ENCODE assay signal across 1 cellular context in the genomic region with DNA sequence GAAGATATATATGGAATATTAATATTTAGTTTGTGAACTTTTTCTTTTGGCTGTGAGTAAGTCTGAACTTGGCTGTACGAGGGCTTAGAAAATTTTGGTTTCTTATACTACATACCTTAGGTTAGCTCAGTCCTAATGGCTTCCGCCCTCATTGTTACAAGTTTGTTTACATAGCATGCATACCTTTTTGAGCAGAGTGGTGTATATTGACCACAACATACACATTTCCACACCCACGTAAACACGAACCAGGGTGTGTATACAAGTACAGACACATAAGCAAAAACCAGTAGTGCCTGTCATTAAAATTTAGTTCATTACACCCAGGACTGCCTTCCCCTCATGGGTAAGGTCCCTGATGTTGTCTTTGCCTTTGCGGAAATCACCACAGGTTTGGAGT.
TF ChIP-seq lines count a peak whose summit lies in the region.

No MANE protein-coding gene starts in this region.

TF ChIP-seq in WTC11, 78 proteins besides CTCF, POLR2A, EP300 and RAD21 (continued from another document):
- TF ChIP-seq, protein P1, sequence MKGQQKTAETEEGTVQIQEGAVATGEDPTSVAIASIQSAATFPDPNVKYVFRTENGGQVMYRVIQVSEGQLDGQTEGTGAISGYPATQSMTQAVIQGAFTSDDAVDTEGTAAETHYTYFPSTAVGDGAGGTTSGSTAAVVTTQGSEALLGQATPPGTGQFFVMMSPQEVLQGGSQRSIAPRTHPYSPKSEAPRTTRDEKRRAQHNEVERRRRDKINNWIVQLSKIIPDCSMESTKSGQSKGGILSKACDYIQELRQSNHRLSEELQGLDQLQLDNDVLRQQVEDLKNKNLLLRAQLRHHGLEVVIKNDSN (CRISPR knock-in tag; IDR thresholded peaks at IDR 0.05) = no peak
- TF ChIP-seq, protein P2, sequence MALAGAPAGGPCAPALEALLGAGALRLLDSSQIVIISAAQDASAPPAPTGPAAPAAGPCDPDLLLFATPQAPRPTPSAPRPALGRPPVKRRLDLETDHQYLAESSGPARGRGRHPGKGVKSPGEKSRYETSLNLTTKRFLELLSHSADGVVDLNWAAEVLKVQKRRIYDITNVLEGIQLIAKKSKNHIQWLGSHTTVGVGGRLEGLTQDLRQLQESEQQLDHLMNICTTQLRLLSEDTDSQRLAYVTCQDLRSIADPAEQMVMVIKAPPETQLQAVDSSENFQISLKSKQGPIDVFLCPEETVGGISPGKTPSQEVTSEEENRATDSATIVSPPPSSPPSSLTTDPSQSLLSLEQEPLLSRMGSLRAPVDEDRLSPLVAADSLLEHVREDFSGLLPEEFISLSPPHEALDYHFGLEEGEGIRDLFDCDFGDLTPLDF (CRISPR knock-in tag; IDR thresholded peaks at IDR 0.05) = no peak
- TF ChIP-seq NFE2L1 (CRISPR knock-in tag; IDR thresholded peaks at IDR 0.05) = no peak
- TF ChIP-seq ZNF232 (CRISPR knock-in tag; IDR thresholded peaks at IDR 0.05) = no peak
- TF ChIP-seq, protein P3, sequence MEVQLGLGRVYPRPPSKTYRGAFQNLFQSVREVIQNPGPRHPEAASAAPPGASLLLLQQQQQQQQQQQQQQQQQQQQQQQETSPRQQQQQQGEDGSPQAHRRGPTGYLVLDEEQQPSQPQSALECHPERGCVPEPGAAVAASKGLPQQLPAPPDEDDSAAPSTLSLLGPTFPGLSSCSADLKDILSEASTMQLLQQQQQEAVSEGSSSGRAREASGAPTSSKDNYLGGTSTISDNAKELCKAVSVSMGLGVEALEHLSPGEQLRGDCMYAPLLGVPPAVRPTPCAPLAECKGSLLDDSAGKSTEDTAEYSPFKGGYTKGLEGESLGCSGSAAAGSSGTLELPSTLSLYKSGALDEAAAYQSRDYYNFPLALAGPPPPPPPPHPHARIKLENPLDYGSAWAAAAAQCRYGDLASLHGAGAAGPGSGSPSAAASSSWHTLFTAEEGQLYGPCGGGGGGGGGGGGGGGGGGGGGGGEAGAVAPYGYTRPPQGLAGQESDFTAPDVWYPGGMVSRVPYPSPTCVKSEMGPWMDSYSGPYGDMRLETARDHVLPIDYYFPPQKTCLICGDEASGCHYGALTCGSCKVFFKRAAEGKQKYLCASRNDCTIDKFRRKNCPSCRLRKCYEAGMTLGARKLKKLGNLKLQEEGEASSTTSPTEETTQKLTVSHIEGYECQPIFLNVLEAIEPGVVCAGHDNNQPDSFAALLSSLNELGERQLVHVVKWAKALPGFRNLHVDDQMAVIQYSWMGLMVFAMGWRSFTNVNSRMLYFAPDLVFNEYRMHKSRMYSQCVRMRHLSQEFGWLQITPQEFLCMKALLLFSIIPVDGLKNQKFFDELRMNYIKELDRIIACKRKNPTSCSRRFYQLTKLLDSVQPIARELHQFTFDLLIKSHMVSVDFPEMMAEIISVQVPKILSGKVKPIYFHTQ (CRISPR knock-in tag; IDR thresholded peaks at IDR 0.05) = no peak
- TF ChIP-seq ZBTB21 (CRISPR knock-in tag; IDR thresholded peaks at IDR 0.05; ENCODE audit: borderline replicate concordance) = no peak
- TF ChIP-seq, protein P4, sequence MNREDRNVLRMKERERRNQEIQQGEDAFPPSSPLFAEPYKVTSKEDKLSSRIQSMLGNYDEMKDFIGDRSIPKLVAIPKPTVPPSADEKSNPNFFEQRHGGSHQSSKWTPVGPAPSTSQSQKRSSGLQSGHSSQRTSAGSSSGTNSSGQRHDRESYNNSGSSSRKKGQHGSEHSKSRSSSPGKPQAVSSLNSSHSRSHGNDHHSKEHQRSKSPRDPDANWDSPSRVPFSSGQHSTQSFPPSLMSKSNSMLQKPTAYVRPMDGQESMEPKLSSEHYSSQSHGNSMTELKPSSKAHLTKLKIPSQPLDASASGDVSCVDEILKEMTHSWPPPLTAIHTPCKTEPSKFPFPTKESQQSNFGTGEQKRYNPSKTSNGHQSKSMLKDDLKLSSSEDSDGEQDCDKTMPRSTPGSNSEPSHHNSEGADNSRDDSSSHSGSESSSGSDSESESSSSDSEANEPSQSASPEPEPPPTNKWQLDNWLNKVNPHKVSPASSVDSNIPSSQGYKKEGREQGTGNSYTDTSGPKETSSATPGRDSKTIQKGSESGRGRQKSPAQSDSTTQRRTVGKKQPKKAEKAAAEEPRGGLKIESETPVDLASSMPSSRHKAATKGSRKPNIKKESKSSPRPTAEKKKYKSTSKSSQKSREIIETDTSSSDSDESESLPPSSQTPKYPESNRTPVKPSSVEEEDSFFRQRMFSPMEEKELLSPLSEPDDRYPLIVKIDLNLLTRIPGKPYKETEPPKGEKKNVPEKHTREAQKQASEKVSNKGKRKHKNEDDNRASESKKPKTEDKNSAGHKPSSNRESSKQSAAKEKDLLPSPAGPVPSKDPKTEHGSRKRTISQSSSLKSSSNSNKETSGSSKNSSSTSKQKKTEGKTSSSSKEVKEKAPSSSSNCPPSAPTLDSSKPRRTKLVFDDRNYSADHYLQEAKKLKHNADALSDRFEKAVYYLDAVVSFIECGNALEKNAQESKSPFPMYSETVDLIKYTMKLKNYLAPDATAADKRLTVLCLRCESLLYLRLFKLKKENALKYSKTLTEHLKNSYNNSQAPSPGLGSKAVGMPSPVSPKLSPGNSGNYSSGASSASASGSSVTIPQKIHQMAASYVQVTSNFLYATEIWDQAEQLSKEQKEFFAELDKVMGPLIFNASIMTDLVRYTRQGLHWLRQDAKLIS (CRISPR knock-in tag; IDR thresholded peaks at IDR 0.05; ENCODE audit: borderline replicate concordance) = no peak
- no peak for TF ChIP-seq EMX1 (CRISPR knock-in tag; IDR thresholded peaks at IDR 0.05)
- TF ChIP-seq, protein P5, sequence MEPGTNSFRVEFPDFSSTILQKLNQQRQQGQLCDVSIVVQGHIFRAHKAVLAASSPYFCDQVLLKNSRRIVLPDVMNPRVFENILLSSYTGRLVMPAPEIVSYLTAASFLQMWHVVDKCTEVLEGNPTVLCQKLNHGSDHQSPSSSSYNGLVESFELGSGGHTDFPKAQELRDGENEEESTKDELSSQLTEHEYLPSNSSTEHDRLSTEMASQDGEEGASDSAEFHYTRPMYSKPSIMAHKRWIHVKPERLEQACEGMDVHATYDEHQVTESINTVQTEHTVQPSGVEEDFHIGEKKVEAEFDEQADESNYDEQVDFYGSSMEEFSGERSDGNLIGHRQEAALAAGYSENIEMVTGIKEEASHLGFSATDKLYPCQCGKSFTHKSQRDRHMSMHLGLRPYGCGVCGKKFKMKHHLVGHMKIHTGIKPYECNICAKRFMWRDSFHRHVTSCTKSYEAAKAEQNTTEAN (CRISPR knock-in tag; IDR thresholded peaks at IDR 0.05) = no peak
- TF ChIP-seq RELA (CRISPR knock-in tag; IDR thresholded peaks at IDR 0.05; ENCODE audit: borderline replicate concordance) = no peak
- no peak for TF ChIP-seq TCF7 (CRISPR knock-in tag; IDR thresholded peaks at IDR 0.05; ENCODE audit: low read depth)
- TF ChIP-seq ATF1 (CRISPR knock-in tag; IDR thresholded peaks at IDR 0.05) = no peak
- TF ChIP-seq GABPB1 (CRISPR knock-in tag; IDR thresholded peaks at IDR 0.05) = no peak
